Comparison of ENCODE assay signal across 11 cellular contexts in genomic region chr11:1598406-1598805, GRCh38. TPM values are rescaled to one million over a fixed set of nuclear protein-coding genes. Genes with fewer than 3 reads are reported as not detected.
"Had no signal": no experiment of that assay in that cellular context is flagged by ENCODE, and none has a peak within 500 bp of the region (broad histone marks: within the 10 kb centered on the region; RNA-seq: fewer than 3 reads in every experiment).

No MANE protein-coding gene starts in this region.

RNA-seq across cellular contexts. Expression of gene KRTAP5-2, which starts 0.3 kb away (rescaled TPM):
- total RNA-seq: OCI-LY7, PC-3, Peyer's patch, Right ventricle myocardium inferior, Right ventricle myocardium superior, RPMI7951, SJCRH30, SJSA1, T-cell had no signal
- polyA plus RNA-seq: SK-N-SH had no signal

RNA-seq across cellular contexts. Expression of gene KRTAP5-3, which starts 9.9 kb away (rescaled TPM):
- total RNA-seq: OCI-LY7, PC-3, Peyer's patch, Right ventricle myocardium inferior, Right ventricle myocardium superior, RPMI7951, SJCRH30, SJSA1, SK-MEL-5, T-cell had no signal
- polyA plus RNA-seq: SK-N-SH had no signal

RNA-seq across cellular contexts. Expression of gene KRTAP5-1, which starts 13.3 kb away (rescaled TPM):
- total RNA-seq: OCI-LY7, PC-3, Peyer's patch, Right ventricle myocardium inferior, Right ventricle myocardium superior, RPMI7951, SJCRH30, SJSA1, SK-MEL-5, T-cell had no signal
- polyA plus RNA-seq: SK-N-SH had no signal

RNA-seq across cellular contexts. Expression of gene KRTAP5-4, which starts 23.5 kb away (rescaled TPM):
- total RNA-seq: OCI-LY7, PC-3, Peyer's patch, Right ventricle myocardium inferior, Right ventricle myocardium superior, RPMI7951, SJCRH30, SJSA1, SK-MEL-5, T-cell had no signal
- polyA plus RNA-seq: SK-N-SH had no signal

RNA-seq across cellular contexts. Expression of gene DUSP8, which starts 26.3 kb away (rescaled TPM):
- total RNA-seq: OCI-LY7 had no signal
